ENCODE assay signal across 2 cellular contexts in the genomic region with DNA sequence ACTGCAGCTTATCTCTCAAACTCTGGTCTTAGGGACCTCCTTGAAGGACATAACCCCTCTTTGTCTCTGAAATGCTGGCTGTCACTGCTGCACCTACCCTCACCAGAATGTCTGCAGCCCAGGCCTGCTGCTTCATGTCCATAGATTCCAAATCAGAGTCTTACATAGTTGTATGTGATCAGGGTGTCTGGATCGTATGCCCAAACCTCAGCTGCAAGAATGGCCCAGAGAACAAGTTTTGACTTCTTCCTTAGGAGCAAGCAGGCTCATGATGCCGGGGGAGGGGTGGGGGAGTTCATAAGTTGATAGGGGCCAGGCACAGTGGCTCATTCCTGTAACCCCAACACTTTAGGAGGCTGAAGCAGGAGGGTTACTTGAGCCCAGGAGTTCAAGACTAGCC.
TF ChIP-seq lines count a peak whose summit lies in the region.

No MANE protein-coding gene starts in this region.

TF ChIP-seq in IMR-90, 13 proteins besides CTCF, POLR2A, EP300 and RAD21:
- TF ChIP-seq CHD1 (IDR thresholded peaks at IDR 0.05; ENCODE audit: low read depth, low read length) (no peak), BHLHE40 (IDR thresholded peaks at IDR 0.05; ENCODE audit: low read depth, low read length) (no peak), SMC3 (IDR thresholded peaks at IDR 0.05; ENCODE audit: low read depth, low read length) (no peak), RFX5 (IDR thresholded peaks at IDR 0.05; ENCODE audit: low read depth, low read length) (no peak), USF2 (IDR thresholded peaks at IDR 0.05; ENCODE audit: low read depth, low read length) (no peak), MAZ (IDR thresholded peaks at IDR 0.05; ENCODE audit: borderline replicate concordance, low read depth, low read length) (no peak)

TF ChIP-seq in WTC11, 78 proteins besides CTCF, POLR2A, EP300 and RAD21:
- no peak for TF ChIP-seq MYBL2 (CRISPR knock-in tag; IDR thresholded peaks at IDR 0.05)
TF ChIP-seq in WTC11: peak in this region for 0.
